Comparison of ENCODE assay signal across 11 cellular contexts in genomic region chr17:38628441-38628840, GRCh38. TPM values are rescaled to one million over a fixed set of nuclear protein-coding genes. Genes with fewer than 3 reads are reported as not detected.
DNase-seq lines count a peak whose midpoint lies in the region; ATAC-seq and TF ChIP-seq lines count a peak whose summit lies in the region.
"Had no signal": no experiment of that assay in that cellular context is flagged by ENCODE, and none has a peak within 500 bp of the region (broad histone marks: within the 10 kb centered on the region; RNA-seq: fewer than 3 reads in every experiment).

No MANE protein-coding gene starts in this region.

- no peak overlapping the region for H3K4me3 ChIP-seq in PC-3 (ENCODE audit: low read length)
- H3K4me3 ChIP-seq: ovary, SJSA1 had no signal

- H3K4me3 Mint-ChIP-seq in CD14-positive monocyte = no peak overlapping the region

- H3K27me3 Mint-ChIP-seq in CD14-positive monocyte (ENCODE audit: low read depth in 3 of 3) = peaks cover 11 to 30% (median 17%) of the 10 kb centered on the region in 3 donors

- ATAC-seq in PC-3 (no peak), HG02852 (IDR thresholded peaks at IDR 0.05; ENCODE audit: unreplicated experiment) (no peak), HG02610 (IDR thresholded peaks at IDR 0.05; ENCODE audit: unreplicated experiment) (no peak)

- no peak overlapping the region for H3K4me2 ChIP-seq in PC-3 (ENCODE audit: low read length)

- H3K79me2 ChIP-seq in PC-3 (ENCODE audit: low read length) = no peaks in the 10 kb centered on the region

- POLR2A ChIA-PET in PC-3 (lab: Charles Lee; ENCODE audit: unreplicated experiment) = no interaction called here

- H2AFZ ChIP-seq in PC-3 (ENCODE audit: low read length) = no peak overlapping the region

- H3K27me3 ChIP-seq in PC-3 (ENCODE audit: low read length) = no peaks in the 10 kb centered on the region
- H3K27me3 ChIP-seq: ovary had no signal

- TF ChIP-seq CTCF in PC-3 (conservative IDR thresholded peaks at IDR 0.05; ENCODE audit: low read depth, low read length) (no peak), CD14-positive monocyte (IDR thresholded peaks at IDR 0.05) (no peak)

- no peaks in the 10 kb centered on the region for H3K9me3 ChIP-seq in PC-3 (ENCODE audit: low read length)
- H3K9me3 ChIP-seq: ovary, SJSA1 had no signal

- H3K9me3 Mint-ChIP-seq in CD14-positive monocyte = peaks cover 0 to 10% (median 4%) of the 10 kb centered on the region in 7 donors

- no peak overlapping the region for H3K27ac ChIP-seq in PC-3 (ENCODE audit: low read length)
- H3K27ac ChIP-seq: ovary, SJSA1 had no signal

- no peaks in the 10 kb centered on the region for H3K9me2 ChIP-seq in PC-3 (replicated peaks; ENCODE audit: low read length)

- H3K27ac Mint-ChIP-seq in CD14-positive monocyte = no peak overlapping the region

- CTCF ChIA-PET in PC-3 (lab: Charles Lee) = interaction anchor here (0.6 kb wide), 1 partner anchor 930 kb away, joined by 4 read pairs; no protein-coding TSS in a partner anchor

- DNase-seq in DMS114 treated with DMSO at 0.1 percent for 48 hours (lab: John Stamatoyannopoulos, UW; ENCODE audit: unreplicated experiment) (peak; percentile 6), HT1080 (ENCODE audit: low read depth) (peak; percentile 43), PC-3 (peak; percentile 25), iPS-NIHi11 (ENCODE audit: low spot score) (peak; percentile 66), LoVo (ENCODE audit: low spot score) (no peak), CD14-positive monocyte (ENCODE audit: low spot score) (no peak)
- DNase-seq: activated CD4-positive, alpha-beta T cell treated with anti-CD3 and anti-CD28 coated beads, Interleukin-2, amount 50 U/mL, for 4 hours; ovary had no signal

- no peaks in the 10 kb centered on the region for H3K36me3 ChIP-seq in PC-3 (ENCODE audit: low read depth, low read length)
- H3K36me3 ChIP-seq: ovary, SJSA1 had no signal

- no TSS peak for BruUV-seq in PC-3 (replicated peaks; lab: Mats Ljungman, UMichigan)

- no peaks in the 10 kb centered on the region for H4K20me1 ChIP-seq in PC-3 (ENCODE audit: low read length)

- H3K36me3 Mint-ChIP-seq in CD14-positive monocyte = no peaks in the 10 kb centered on the region

- H3K4me1 Mint-ChIP-seq in CD14-positive monocyte = peaks cover 6% of the 10 kb centered on the region

- H3F3A ChIP-seq in PC-3 (ENCODE audit: low read length, unreplicated experiment) = no peaks in the 10 kb centered on the region

- H3K4me1 ChIP-seq in PC-3 (ENCODE audit: insufficient read depth, low read length) = no peaks in the 10 kb centered on the region
- H3K4me1 ChIP-seq: SJSA1 had no signal

- H3K9ac ChIP-seq in PC-3 (ENCODE audit: low read length) = no peak overlapping the region

- intact Hi-C loops in PC-3 (cut with micrococcal nuclease) (no loop called here), CD14-positive monocyte (cut with micrococcal nuclease) (no loop called here)

RNA-seq across cellular contexts. Expression of gene SRCIN1, which starts 22.7 kb away (rescaled TPM):
- total RNA-seq in HT1080 (2014; rRNA removed; shearing (Covaris generic)) = 0.08 TPM in 1 of 2 replicates, not detected in the other
- polyA plus RNA-seq in HT1080 (2015; cell fraction: cytosol; rRNA removed) = 0.06 and 0.21 TPM in 2 replicates
- 0.38 and 1.5 TPM in 2 replicates for polyA plus RNA-seq in HT1080 (2015; cell fraction: nucleus; rRNA removed)
- 1.8 and 2.6 TPM in 2 replicates for total RNA-seq in PC-3 (2014; rRNA removed)
- polyA plus RNA-seq in CD14-positive monocyte = not detected
- total RNA-seq: SJSA1 had no signal

RNA-seq across cellular contexts. Expression of gene EPOP, which starts 46.3 kb away (rescaled TPM):
- 3.3 and 3.9 TPM in 2 replicates for total RNA-seq in HT1080 (2014; rRNA removed; shearing (Covaris generic))
- polyA plus RNA-seq in HT1080 (2015; cell fraction: cytosol; rRNA removed) = 6.0 and 7.2 TPM in 2 replicates
- 2.2 and 2.9 TPM in 2 replicates for polyA plus RNA-seq in HT1080 (2015; cell fraction: nucleus; rRNA removed)
- 12.6 and 17.7 TPM in 2 replicates for total RNA-seq in PC-3 (2014; rRNA removed)
- polyA plus RNA-seq in CD14-positive monocyte = not detected

Comparison
In these comparisons a context has a peak if more than half of its experiments do, and no peak if none do; other contexts are left out.
1. DNase-seq: peak in DMS114 treated with DMSO at 0.1 percent for 48 hours (single experiment), HT1080 (single experiment), PC-3 (single experiment) and iPS-NIHi11 (single experiment); none in LoVo (single experiment) and CD14-positive monocyte (single experiment).